Comparison of ENCODE assay signal across 27 cellular contexts in genomic region chr17:61701334-61701733, GRCh38.
"Had no signal": no experiment of that assay in that cellular context is flagged by ENCODE, and none has a peak within 500 bp of the region (broad histone marks: within the 10 kb centered on the region; RNA-seq: fewer than 3 reads in every experiment).

No MANE protein-coding gene starts in this region.

- H3K9me3 ChIP-seq: testis, thyroid gland had no signal

- H3K36me3 ChIP-seq: stomach, suprapubic skin, thoracic aorta, thyroid gland, tibial artery, tibial nerve, transverse colon, upper lobe of left lung, upper lobe of right lung, uterus, vagina had no signal

- H3K27me3 ChIP-seq: stomach, suprapubic skin, testis, thyroid gland, tibial artery, tibial nerve, transverse colon, upper lobe of left lung, upper lobe of right lung, uterus, vagina had no signal

- DNase-seq: stimulated activated CD4-positive, alpha-beta T cell treated with anti-CD3 and anti-CD28 coated beads, Interleukin-2, amount 100 ng/mL, for 48 hours; stimulated activated CD4-positive, alpha-beta T cell treated with anti-CD3 and anti-CD28 coated beads, Interleukin-4, amount 100 ng/mL, for 1 hour; stimulated activated CD4-positive, alpha-beta T cell treated with anti-CD3 and anti-CD28 coated beads, Interleukin-4, amount 100 ng/mL, for 24 hours; stimulated activated CD4-positive, alpha-beta T cell treated with anti-CD3 and anti-CD28 coated beads, Interleukin-4, amount 100 ng/mL, for 4 hours; stimulated activated CD8-positive, alpha-beta memory T cell treated with anti-CD3 and anti-CD28 coated beads, Interleukin-4, amount 100 ng/mL, for 48 hours; stimulated activated naive B cell treated with anti-CD40 and anti-IgM and Interleukin-4, amounts not matched to agents 10 μg/mL and 1 μg/mL and 100 μg/mL, for 72 hours; stimulated activated naive CD4-positive, alpha-beta T cell; stimulated activated naive CD4-positive, alpha-beta T cell treated with Interleukin-2 at 50 U/mL for 16 hours; stimulated activated naive CD8-positive, alpha-beta T cell treated with anti-CD3 and anti-CD28 coated beads, Interleukin-15, amount 100 ng/mL, for 72 hours; stimulated activated naive CD8-positive, alpha-beta T cell treated with anti-CD3 and anti-CD28 coated beads, Interleukin-15, Interleukin-2, amounts not matched to agents 100 U/mL and 50 U/mL, for 24 hours; stomach; substantia nigra; testis; thyroid gland; tibial artery; transverse colon; trophoblast cell; upper lobe of left lung; upper lobe of right lung; uterus had no signal

- H3K4me1 ChIP-seq: stomach, suprapubic skin, testis, thyroid gland, tibial artery, tibial nerve, transverse colon, upper lobe of left lung, upper lobe of right lung, uterus, vagina had no signal

- ATAC-seq: stimulated activated effector memory CD8-positive, alpha-beta T cell treated with anti-CD3 and anti-CD28 coated beads, Interleukin-12 subunit alpha, Interleukin-12 subunit beta, amount 100 ng/mL, for 72 hours; stimulated activated memory B cell treated with anti-CD40 and anti-IgM and Interleukin-4, amounts not matched to agents 10 μg/mL and 1 μg/mL and 100 μg/mL, for 72 hours; stimulated activated naive B cell treated with anti-CD40 and anti-IgM and Interleukin-4, amounts not matched to agents 10 μg/mL and 1 μg/mL and 100 μg/mL, for 72 hours; stimulated activated naive CD8-positive, alpha-beta T cell treated with anti-CD3 and anti-CD28 coated beads, Interleukin-15, amount 100 ng/mL, for 72 hours; stimulated activated naive CD8-positive, alpha-beta T cell treated with anti-CD3 and anti-CD28 coated beads, Interleukin-15, Interleukin-2, amounts not matched to agents 100 U/mL and 50 U/mL, for 24 hours; upper lobe of right lung had no signal

- FAIRE-seq: urothelium cell line had no signal

- H3K4me3 ChIP-seq: stomach, suprapubic skin, testis, thoracic aorta, thyroid gland, tibial artery, tibial nerve, transverse colon, upper lobe of left lung, upper lobe of right lung, uterus, vagina had no signal

- H3K27ac ChIP-seq: stomach, suprapubic skin, testis, thoracic aorta, thyroid gland, tibial artery, tibial nerve, transverse colon, upper lobe of left lung, upper lobe of right lung, uterus, vagina had no signal
